ENCODE assay signal across 1 cellular context in the genomic region with DNA sequence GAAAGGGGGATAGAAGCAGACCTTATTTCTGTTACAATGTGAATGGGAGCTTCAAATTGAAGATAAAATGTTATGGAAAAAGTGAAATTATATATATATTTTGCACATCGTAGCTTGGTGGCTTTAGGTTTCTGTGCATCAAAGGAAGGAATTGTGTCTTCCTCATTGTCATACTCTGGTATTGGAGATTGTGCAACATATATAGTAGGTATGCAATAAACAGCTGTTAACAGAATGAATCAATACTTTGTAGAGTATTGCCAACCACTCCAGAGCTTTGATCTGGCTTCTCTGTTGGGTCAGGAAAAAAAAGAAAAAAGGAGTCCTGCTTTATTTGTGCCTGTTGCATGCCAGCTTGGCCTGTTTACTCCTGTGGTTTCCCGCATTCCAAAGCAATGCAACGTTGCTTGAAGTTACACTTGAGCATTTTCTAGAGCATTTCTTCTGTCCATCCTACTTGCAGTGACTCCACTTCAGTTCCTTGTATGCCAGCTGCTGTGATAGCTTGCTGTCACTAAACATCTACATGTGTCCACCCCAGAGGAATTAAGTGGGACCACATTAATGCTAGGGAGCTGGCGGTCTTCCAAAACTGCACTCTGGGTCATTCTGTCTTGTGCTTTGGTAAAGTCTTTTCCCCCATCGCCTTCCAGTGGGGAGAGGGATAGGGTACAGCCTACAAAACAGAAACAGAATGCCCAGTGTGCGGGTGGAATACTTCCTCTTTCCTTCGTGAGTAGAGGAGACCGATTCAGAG.
TF ChIP-seq lines count a peak whose summit lies in the region.

No MANE protein-coding gene starts in this region.

TF ChIP-seq in IMR-90, 13 proteins besides CTCF, POLR2A, EP300 and RAD21:
- TF ChIP-seq BHLHE40 (IDR thresholded peaks at IDR 0.05; ENCODE audit: low read depth, low read length) (no peak), CEBPB (IDR thresholded peaks at IDR 0.05; ENCODE audit: low read depth, low read length) (peak; percentile 75), CHD1 (IDR thresholded peaks at IDR 0.05; ENCODE audit: low read depth, low read length) (no peak)
